ENCODE assay signal across 16 cellular contexts in the genomic region with DNA sequence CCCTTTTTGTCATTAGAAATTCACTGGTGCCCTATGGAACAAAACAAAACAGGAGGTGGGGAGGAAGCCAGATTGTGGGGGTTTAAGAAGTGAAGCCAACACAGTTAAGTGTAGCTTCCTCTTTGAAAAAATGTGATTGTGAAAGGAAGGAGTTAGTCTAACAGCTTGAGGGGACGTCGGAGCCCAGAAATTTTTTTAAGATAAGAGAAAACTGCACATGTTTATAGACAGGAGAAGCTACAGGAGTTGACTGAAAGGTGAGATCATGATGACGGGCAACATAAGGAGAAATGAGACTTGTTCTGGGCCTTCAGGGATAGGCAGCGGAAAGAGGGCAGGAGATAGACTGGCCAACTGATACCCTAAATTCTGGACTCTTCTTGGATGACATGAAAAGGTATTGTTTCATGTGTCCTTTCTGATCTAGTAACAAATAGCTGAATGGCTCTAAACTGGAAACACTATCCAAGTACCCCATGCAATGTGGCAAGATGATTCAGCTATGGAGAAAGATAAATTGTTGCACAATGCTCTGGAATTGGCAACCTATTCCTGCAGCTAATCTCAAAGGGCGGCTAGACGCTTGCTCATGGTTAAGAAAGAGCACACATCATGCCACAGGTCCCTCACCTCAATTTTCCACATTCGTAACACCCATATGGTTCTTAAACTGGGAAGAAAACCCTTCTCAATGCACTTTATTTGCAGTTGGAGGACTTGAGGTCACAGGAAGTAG. TPM values are rescaled to one million over a fixed set of nuclear protein-coding genes. Genes with fewer than 3 reads are reported as not detected.
DNase-seq lines count a peak whose midpoint lies in the region; ATAC-seq and TF ChIP-seq lines count a peak whose summit lies in the region.
"Had no signal": no experiment of that assay in that cellular context is flagged by ENCODE, and none has a peak within 500 bp of the region (broad histone marks: within the 10 kb centered on the region; RNA-seq: fewer than 3 reads in every experiment).

No MANE protein-coding gene starts in this region.

- intact Hi-C loops in MCF 10A (cut with micrococcal nuclease) = no loop called here
- intact Hi-C loops in breast epithelium (cut with DNase I; ENCODE audit: low total_unique reads) = no loop called here
- intact Hi-C loops in PC-3 (cut with micrococcal nuclease) = no loop called here

- H3K4me1 Mint-ChIP-seq in MCF 10A (ENCODE audit: insufficient read depth, unreplicated experiment) = peaks cover 8% of the 10 kb centered on the region

- H3K9me3 Mint-ChIP-seq in MCF 10A (ENCODE audit: unreplicated experiment) = no peaks in the 10 kb centered on the region
- H3K9me3 Mint-ChIP-seq: activated CD8-positive, alpha-beta T cell treated with anti-CD3 and anti-CD28 coated beads for 36 hours; memory B cell; type B pancreatic cell had no signal

- TF ChIP-seq CTCF in MCF 10A (IDR thresholded peaks at IDR 0.05; ENCODE audit: unreplicated experiment) (no peak), breast epithelium (IDR thresholded peaks at IDR 0.05) (no peak), PC-3 (conservative IDR thresholded peaks at IDR 0.05; ENCODE audit: low read depth, low read length) (no peak)

- DNase-seq in MCF 10A (ENCODE audit: unreplicated experiment) (peak; percentile 85), breast epithelium (ENCODE audit: low spot score in 2 of 2) (no peak), PC-3 (peak; percentile 52), skeletal muscle cell (ENCODE audit: low read depth) (peak; percentile 51), dedifferentiated amniotic fluid mesenchymal stem cell (ENCODE audit: extremely low spot score) (no peak), NCI-H1048 (lab: John Stamatoyannopoulos, UW) (no peak)
- DNase-seq: activated CD8-positive, alpha-beta T cell treated with anti-CD3 and anti-CD28 coated beads for 36 hours; activated gamma-delta T cell; central memory CD4-positive, alpha-beta T cell; NCI-H2171 treated with DMSO at 0.1 percent for 48 hours had no signal

- CTCF ChIA-PET in MCF 10A (lab: Yijun Ruan, JAX) (interaction anchor here (0.6 to 1.0 kb wide), 5 partner anchors 9 to 1310 kb away, joined by 3 to 4 read pairs (median 3); no protein-coding TSS in a partner anchor), PC-3 (lab: Charles Lee) (no interaction called here)

- no peak overlapping the region for H3K4me3 Mint-ChIP-seq in MCF 10A (ENCODE audit: unreplicated experiment)
- H3K4me3 Mint-ChIP-seq: activated CD8-positive, alpha-beta T cell treated with anti-CD3 and anti-CD28 coated beads for 36 hours; memory B cell; type B pancreatic cell had no signal

- H3K4me1 ChIP-seq in breast epithelium = no peaks in the 10 kb centered on the region
- H3K4me1 ChIP-seq in PC-3 (ENCODE audit: insufficient read depth, low read length) = peaks cover 13% of the 10 kb centered on the region
- H3K4me1 ChIP-seq: parathyroid adenoma had no signal

- H3K4me2 ChIP-seq in PC-3 (ENCODE audit: low read length) = no peak overlapping the region

- H3K9me2 ChIP-seq in PC-3 (replicated peaks; ENCODE audit: low read length) = no peaks in the 10 kb centered on the region

- H3K27me3 ChIP-seq in breast epithelium (peaks cover 0 to 36% of the 10 kb centered on the region in 2 donors), PC-3 (ENCODE audit: low read length) (no peaks in the 10 kb centered on the region)

- peaks cover 50% of the 10 kb centered on the region for H3K27me3 Mint-ChIP-seq in MCF 10A (ENCODE audit: insufficient read depth, unreplicated experiment)
- H3K27me3 Mint-ChIP-seq: activated CD8-positive, alpha-beta T cell treated with anti-CD3 and anti-CD28 coated beads for 36 hours; memory B cell; type B pancreatic cell had no signal

- peaks cover 17% of the 10 kb centered on the region for H3K36me3 Mint-ChIP-seq in MCF 10A (ENCODE audit: insufficient read depth, unreplicated experiment)
- H3K36me3 Mint-ChIP-seq: memory B cell, type B pancreatic cell had no signal

- no peaks in the 10 kb centered on the region for H3F3A ChIP-seq in PC-3 (ENCODE audit: low read length, unreplicated experiment)

- no peak overlapping the region for H3K27ac ChIP-seq in breast epithelium
- no peak overlapping the region for H3K27ac ChIP-seq in PC-3 (ENCODE audit: low read length)
- H3K27ac ChIP-seq: parathyroid adenoma had no signal

- no peak overlapping the region for H3K4me3 ChIP-seq in breast epithelium
- no peak overlapping the region for H3K4me3 ChIP-seq in PC-3 (ENCODE audit: low read length)
- no peak overlapping the region for H3K4me3 ChIP-seq in skeletal muscle cell (ENCODE audit: low read depth, low read length)
- H3K4me3 ChIP-seq: GM12878 had no signal

- no peak overlapping the region for H3K9ac ChIP-seq in PC-3 (ENCODE audit: low read length)
- H3K9ac ChIP-seq: parathyroid adenoma had no signal

- H3K36me3 ChIP-seq in breast epithelium = no peaks in the 10 kb centered on the region
- H3K36me3 ChIP-seq in PC-3 (ENCODE audit: low read depth, low read length) = 0 out of 2 replicates have a peak, but pooled peaks cover 3% of the 10 kb centered on the region

- no peaks in the 10 kb centered on the region for H4K20me1 ChIP-seq in PC-3 (ENCODE audit: low read length)

- H2AFZ ChIP-seq in PC-3 (ENCODE audit: low read length) = no peak overlapping the region
- H2AFZ ChIP-seq: parathyroid adenoma had no signal

- no peak overlapping the region for H3K27ac Mint-ChIP-seq in MCF 10A (ENCODE audit: low read depth, unreplicated experiment)
- H3K27ac Mint-ChIP-seq: activated CD8-positive, alpha-beta T cell treated with anti-CD3 and anti-CD28 coated beads for 36 hours; memory B cell; type B pancreatic cell had no signal

- no peak for TF ChIP-seq POLR2A in breast epithelium (IDR thresholded peaks at IDR 0.05)

- H3K79me2 ChIP-seq in PC-3 (ENCODE audit: low read length) = peaks cover 8% of the 10 kb centered on the region
- H3K79me2 ChIP-seq: parathyroid adenoma had no signal

- POLR2A ChIA-PET in MCF 10A (lab: Yijun Ruan, JAX) (interaction anchor here (1.0 to 1.6 kb wide), 2 partner anchors 44 to 300 kb away, joined by 3 to 9 read pairs; partner anchors contain the start of gene RPS4X), PC-3 (lab: Charles Lee; ENCODE audit: unreplicated experiment) (no interaction called here)

- BruUV-seq in MCF 10A (replicated peaks; lab: Mats Ljungman, UMichigan) = no TSS peak
- no TSS peak for BruUV-seq in PC-3 (replicated peaks; lab: Mats Ljungman, UMichigan)

- H3K9me3 ChIP-seq in breast epithelium (no peaks in the 10 kb centered on the region), PC-3 (ENCODE audit: low read length) (no peaks in the 10 kb centered on the region)

- no peak for ATAC-seq in PC-3
- ATAC-seq in esophagus mucosa = peak; percentile 41
- no peak for ATAC-seq in HG02938 (IDR thresholded peaks at IDR 0.05; ENCODE audit: unreplicated experiment)
- ATAC-seq: activated CD8-positive, alpha-beta T cell treated with anti-CD3 and anti-CD28 coated beads for 36 hours; GM12878 had no signal

RNA-seq across cellular contexts. Expression of gene HDAC8, which starts 3.7 kb away (rescaled TPM):
- total RNA-seq in MCF 10A (2022) (26.4 and 26.7 TPM in 2 replicates), breast epithelium (10 to 100 TPM; 29.1 to 62.6 (median 51.5) TPM), PC-3 (2014; rRNA removed) (28.5 and 40.5 TPM in 2 replicates), esophagus mucosa (17.9 TPM)

Comparison
In these comparisons a context has a peak if more than half of its experiments do, and no peak if none do; other contexts are left out.
1. DNase-seq: peak in MCF 10A (single experiment), PC-3 (single experiment) and skeletal muscle cell (single experiment); none in breast epithelium (0 of 2), dedifferentiated amniotic fluid mesenchymal stem cell (single experiment) and NCI-H1048 (single experiment).